ENCODE assay signal across 26 cellular contexts in the genomic region with DNA sequence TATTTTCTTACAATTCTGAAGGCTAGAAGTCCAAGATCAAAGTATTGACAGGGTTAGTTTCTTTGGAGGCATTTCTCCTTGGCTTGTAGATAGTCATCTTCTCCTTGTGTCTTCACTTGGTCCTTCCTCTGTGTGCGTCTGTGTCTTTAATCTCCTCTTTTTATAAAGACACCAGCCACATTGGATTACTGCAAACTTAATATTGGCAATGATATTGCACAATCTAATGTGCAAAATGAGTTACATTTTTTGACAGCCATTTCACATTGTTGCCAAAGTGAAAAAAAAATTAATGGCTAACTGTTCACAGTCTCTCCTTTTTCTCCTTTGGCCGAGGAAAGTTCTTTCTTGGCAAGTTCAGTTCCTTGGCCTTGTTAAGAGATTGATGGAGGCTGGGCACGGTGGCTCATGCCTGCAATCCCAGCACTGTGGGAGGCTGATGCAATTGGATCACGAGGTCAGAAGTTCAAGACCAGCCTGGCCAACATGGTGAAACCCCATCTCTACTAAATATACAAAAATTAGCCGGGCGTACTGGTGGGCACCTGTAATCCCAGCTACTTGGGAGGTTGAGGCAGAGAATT.
DNase-seq lines count a peak whose midpoint lies in the region; ATAC-seq, FAIRE-seq and TF ChIP-seq lines count a peak whose summit lies in the region.
"Had no signal": no experiment of that assay in that cellular context is flagged by ENCODE, and none has a peak within 500 bp of the region (broad histone marks: within the 10 kb centered on the region; RNA-seq: fewer than 3 reads in every experiment).

No MANE protein-coding gene starts in this region.

- POLR2A ChIA-PET in K562 (lab: Yijun Ruan, JAX): no interaction called here

- TF ChIP-seq CTCF in K562 (IDR thresholded peaks at IDR 0.05 in 2 of 3, conservative IDR thresholded peaks at IDR 0.05 in 1 of 3; ENCODE audit: insufficient read depth in 2 of 3, low read depth in 1 of 3, low read length in 3 of 3): no peak
- no peak for TF ChIP-seq CTCF in psoas muscle (IDR thresholded peaks at IDR 0.05)
- TF ChIP-seq CTCF in vagina (IDR thresholded peaks at IDR 0.05): no peak
- TF ChIP-seq CTCF in osteoblast (IDR thresholded peaks at IDR 0.05; ENCODE audit: extremely low read depth, low read depth, low read length): no peak

- WGBS in K562 (ENCODE audit: insufficient coverage, low coverage, missing lambda C conversion rate): 20% methylated on average over 6 of the region's 6 CpGs
- WGBS in psoas muscle, 3 donors: 57 to 70% (median 58%) methylated on average over 6 of the region's 6 CpGs

- intact Hi-C loops in Right ventricle myocardium inferior (cut with DNase I): loop anchor here (10.0 kb wide), 1 partner anchor 131 kb away; no protein-coding TSS in a partner anchor
- intact Hi-C loops in cardiac septum (cut with DNase I): no loop called here
- intact Hi-C loops in K562 (cut with micrococcal nuclease): no loop called here
- intact Hi-C loops in psoas muscle (cut with DNase I): no loop called here
- intact Hi-C loops in vagina (cut with DNase I): no loop called here

- no peak for DNase-seq in Right ventricle myocardium inferior (ENCODE audit: missing footprints)
- DNase-seq in cardiac septum (ENCODE audit: low spot score): no peak
- no peak for DNase-seq in K562 (ENCODE audit: extremely low read depth in 1 of 4, low spot score in 3 of 4)
- DNase-seq in psoas muscle: peak in 1 of 2 donors; percentile 41
- no peak for DNase-seq in vagina (ENCODE audit: extremely low spot score in 2 of 2)
- DNase-seq in activated T-cell treated with anti-CD3 and anti-CD28 coated beads, Interleukin-2, amount 50 U/mL, for 4 hours: no peak
- no peak for DNase-seq in osteoblast (ENCODE audit: insufficient read length, low spot score, missing footprints)
- no peak for DNase-seq in stimulated activated CD8-positive, alpha-beta memory T cell treated with anti-CD3 and anti-CD28 coated beads, Interleukin-4, amount 100 ng/mL, for 48 hours
- DNase-seq: ACHN; Caco-2; CD4-positive, alpha-beta memory T cell; DND-41; MV-4-11; NCI-H1105 treated with DMSO at 0.1 percent for 48 hours; NCI-H1694; NCI-H2081; NCI-H2171; NCI-H345; NCI-H524 treated with DMSO at 0.1 percent for 48 hours; NCI-H82; Peyer's patch had no signal

- TF ChIP-seq RAD21 in K562 (CRISPR knock-in tag; conservative IDR thresholded peaks at IDR 0.05 in 1 of 2, IDR thresholded peaks at IDR 0.05 in 1 of 2): no peak

- no peaks in the 10 kb centered on the region for H4K20me1 ChIP-seq in K562 (replicated peaks; ENCODE audit: control insufficient read depth, insufficient read depth, low read length)
- H4K20me1 ChIP-seq in osteoblast (ENCODE audit: insufficient read depth, low read length): no peaks in the 10 kb centered on the region
- H4K20me1 ChIP-seq: BLaER1 treated with 17β-estradiol and CSF1 and Interleukin-3, amounts not matched to agents 10 nM and 100 nM had no signal

- H3K4me2 ChIP-seq in K562 (ENCODE audit: insufficient read depth, low read length) (no peak overlapping the region), osteoblast (ENCODE audit: insufficient read depth, low read length) (no peak overlapping the region)
- H3K4me2 ChIP-seq: BLaER1 treated with 17β-estradiol and CSF1 and Interleukin-3, amounts not matched to agents 10 nM and 100 nM; GM23338 had no signal

- ATAC-seq in Right ventricle myocardium inferior (peak; percentile 56), K562 (no peak), psoas muscle (no peak)
- ATAC-seq in activated T-cell treated with anti-CD3 and anti-CD28 coated beads, Interleukin-2, amount 50 U/mL, for 4 hours: no peak
- ATAC-seq: GM23338 had no signal

- H3K4me1 ChIP-seq in K562 (replicated peaks in 1 of 2; ENCODE audit: control insufficient read depth in 2 of 2, insufficient read depth in 2 of 2, low read length in 2 of 2): no peaks in the 10 kb centered on the region
- H3K4me1 ChIP-seq in psoas muscle: peaks cover 17% of the 10 kb centered on the region
- H3K4me1 ChIP-seq in vagina: no peaks in the 10 kb centered on the region
- no peaks in the 10 kb centered on the region for H3K4me1 ChIP-seq in osteoblast (ENCODE audit: insufficient read depth, low read length)
- H3K4me1 ChIP-seq: BLaER1 treated with 17β-estradiol and CSF1 and Interleukin-3, amounts not matched to agents 10 nM and 100 nM; Caco-2; HAP-1; Peyer's patch had no signal

- no peak for FAIRE-seq in K562 (lab: Jason Lieb, UNC)
- FAIRE-seq: GM12891 had no signal

- H3K4me3 ChIP-seq in K562: no peak overlapping the region
- no peak overlapping the region for H3K4me3 ChIP-seq in psoas muscle
- H3K4me3 ChIP-seq in vagina: no peak overlapping the region
- H3K4me3 ChIP-seq in osteoblast (ENCODE audit: insufficient read depth, low read length): no peak overlapping the region
- H3K4me3 ChIP-seq: BLaER1 treated with 17β-estradiol and CSF1 and Interleukin-3, amounts not matched to agents 10 nM and 100 nM; GM23338; HAP-1; Peyer's patch had no signal

- no peaks in the 10 kb centered on the region for H3K27me3 ChIP-seq in K562 (ENCODE audit: control insufficient read depth in 2 of 2, insufficient read depth in 2 of 2, low read length in 2 of 2)
- H3K27me3 ChIP-seq in psoas muscle (ENCODE audit: insufficient read depth in 3 of 3, low read length in 2 of 3): no peaks in the 10 kb centered on the region
- H3K27me3 ChIP-seq in vagina: no peaks in the 10 kb centered on the region
- H3K27me3 ChIP-seq in osteoblast (ENCODE audit: insufficient read depth, low read length): no peaks in the 10 kb centered on the region
- H3K27me3 ChIP-seq: BLaER1 treated with 17β-estradiol and CSF1 and Interleukin-3, amounts not matched to agents 10 nM and 100 nM; Peyer's patch had no signal

- no peak for TF ChIP-seq POLR2A in K562 (conservative IDR thresholded peaks at IDR 0.05)
- no peak for TF ChIP-seq POLR2A in vagina (IDR thresholded peaks at IDR 0.05)

- no peaks in the 10 kb centered on the region for H3K79me2 ChIP-seq in K562 (ENCODE audit: control insufficient read depth, insufficient read depth, low read length)
- no peaks in the 10 kb centered on the region for H3K79me2 ChIP-seq in osteoblast (ENCODE audit: insufficient read depth, low read length)

- no peak overlapping the region for H2AFZ ChIP-seq in K562 (ENCODE audit: low read depth, low read length)
- no peak overlapping the region for H2AFZ ChIP-seq in osteoblast (ENCODE audit: low read length)
- H2AFZ ChIP-seq: GM23338 had no signal

- H3K36me3 Mint-ChIP-seq in activated T-cell treated with anti-CD3 and anti-CD28 coated beads, Interleukin-2, amount 50 U/mL, for 4 hours (ENCODE audit: insufficient read depth): no peaks in the 10 kb centered on the region

- BruUV-seq in K562 (replicated peaks; lab: Mats Ljungman, UMichigan): no TSS peak

- H3K9ac ChIP-seq in K562 (ENCODE audit: insufficient read depth in 1 of 2, low read depth in 2 of 2, low read length in 2 of 2): no peak overlapping the region
- H3K9ac ChIP-seq: BLaER1 treated with 17β-estradiol and CSF1 and Interleukin-3, amounts not matched to agents 10 nM and 100 nM had no signal

- peaks cover 18% of the 10 kb centered on the region for H3K9me3 Mint-ChIP-seq in activated T-cell treated with anti-CD3 and anti-CD28 coated beads, Interleukin-2, amount 50 U/mL, for 4 hours

- H3K9me3 ChIP-seq in K562 (replicated peaks; ENCODE audit: control insufficient read depth, insufficient read depth, low read depth, low read length): no peaks in the 10 kb centered on the region
- peaks cover 22% of the 10 kb centered on the region for H3K9me3 ChIP-seq in psoas muscle
- H3K9me3 ChIP-seq in vagina: no peaks in the 10 kb centered on the region
- no peaks in the 10 kb centered on the region for H3K9me3 ChIP-seq in osteoblast (ENCODE audit: low read depth, low read length)
- H3K9me3 ChIP-seq: Caco-2, HAP-1, Peyer's patch had no signal

- CTCF ChIA-PET in K562 (lab: Yijun Ruan, JAX; ENCODE audit: low intra/inter-chr PET ratio): no interaction called here

- H3K27ac ChIP-seq in K562 (ENCODE audit: extremely low read depth, low read depth, low read length) (no peak overlapping the region), psoas muscle (peak overlapping the region; percentile 13), vagina (peak overlapping the region; percentile 4), osteoblast (ENCODE audit: low read depth, low read length) (no peak overlapping the region)
- H3K27ac ChIP-seq: 22Rv1; BLaER1 treated with 17β-estradiol and CSF1 and Interleukin-3, amounts not matched to agents 10 nM and 100 nM; Peyer's patch had no signal

- no peak overlapping the region for H3K4me3 Mint-ChIP-seq in activated T-cell treated with anti-CD3 and anti-CD28 coated beads, Interleukin-2, amount 50 U/mL, for 4 hours
- H3K4me3 Mint-ChIP-seq: CD4-positive, alpha-beta memory T cell; GM23338 had no signal

- TF ChIP-seq EP300 in K562 (IDR thresholded peaks at IDR 0.05; ENCODE audit: low read length): no peak

- H3K27me3 Mint-ChIP-seq in activated T-cell treated with anti-CD3 and anti-CD28 coated beads, Interleukin-2, amount 50 U/mL, for 4 hours (ENCODE audit: low read depth): peaks cover 2% of the 10 kb centered on the region
- H3K27me3 Mint-ChIP-seq: CD4-positive, alpha-beta memory T cell had no signal

- H3K4me1 Mint-ChIP-seq in activated T-cell treated with anti-CD3 and anti-CD28 coated beads, Interleukin-2, amount 50 U/mL, for 4 hours (ENCODE audit: low read depth): no peaks in the 10 kb centered on the region
- H3K4me1 Mint-ChIP-seq: CD4-positive, alpha-beta memory T cell; GM23338 had no signal

- H3K9me1 ChIP-seq in K562 (ENCODE audit: control insufficient read depth, insufficient read depth, low read length): no peaks in the 10 kb centered on the region

- in situ Hi-C loops in K562 (cut with MboI): no loop called here

- H3K36me3 ChIP-seq in K562 (ENCODE audit: control insufficient read depth, insufficient read depth, low read length): no peaks in the 10 kb centered on the region
- no peaks in the 10 kb centered on the region for H3K36me3 ChIP-seq in psoas muscle (ENCODE audit: insufficient read depth in 1 of 2, low read depth in 1 of 2)
- H3K36me3 ChIP-seq in vagina: no peaks in the 10 kb centered on the region
- no peaks in the 10 kb centered on the region for H3K36me3 ChIP-seq in osteoblast (ENCODE audit: insufficient read depth, low read length)
- H3K36me3 ChIP-seq: BLaER1 treated with 17β-estradiol and CSF1 and Interleukin-3, amounts not matched to agents 10 nM and 100 nM; HAP-1; Peyer's patch had no signal

TF ChIP-seq in K562, 482 proteins besides CTCF, POLR2A, EP300 and RAD21 (continues in another document):
- TF ChIP-seq, protein P1, sequence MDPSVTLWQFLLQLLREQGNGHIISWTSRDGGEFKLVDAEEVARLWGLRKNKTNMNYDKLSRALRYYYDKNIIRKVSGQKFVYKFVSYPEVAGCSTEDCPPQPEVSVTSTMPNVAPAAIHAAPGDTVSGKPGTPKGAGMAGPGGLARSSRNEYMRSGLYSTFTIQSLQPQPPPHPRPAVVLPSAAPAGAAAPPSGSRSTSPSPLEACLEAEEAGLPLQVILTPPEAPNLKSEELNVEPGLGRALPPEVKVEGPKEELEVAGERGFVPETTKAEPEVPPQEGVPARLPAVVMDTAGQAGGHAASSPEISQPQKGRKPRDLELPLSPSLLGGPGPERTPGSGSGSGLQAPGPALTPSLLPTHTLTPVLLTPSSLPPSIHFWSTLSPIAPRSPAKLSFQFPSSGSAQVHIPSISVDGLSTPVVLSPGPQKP (CRISPR knock-in tag; IDR thresholded peaks at IDR 0.05): no peak

Comparison
In these comparisons a context has a peak if more than half of its experiments do, and no peak if none do; other contexts are left out.
1. H3K27ac ChIP-seq: peak in psoas muscle (single experiment) and vagina (single experiment); none in K562 (single experiment) and osteoblast (single experiment).